15 cellular contexts compared by ENCODE assay signal in genomic region chr14:61380984-61381383, GRCh38. TPM values are rescaled to one million over a fixed set of nuclear protein-coding genes. Genes with fewer than 3 reads are reported as not detected.
A peak's percentile ranks its signal among the peaks of the same experiment; 100 is the strongest.
DNase-seq lines count a peak whose midpoint lies in the region; ATAC-seq and TF ChIP-seq lines count a peak whose summit lies in the region.
"Had no signal": no experiment of that assay in that cellular context is flagged by ENCODE, and none has a peak within 500 bp of the region (broad histone marks: within the 10 kb centered on the region; RNA-seq: fewer than 3 reads in every experiment).

No MANE protein-coding gene starts in this region.

- TF ChIP-seq RAD21 in HCT116 (IDR thresholded peaks at IDR 0.05; ENCODE audit: low read depth), result peak; percentile 30

- H3K36me3 Mint-ChIP-seq in activated T-cell treated with anti-CD3 and anti-CD28 coated beads, Interleukin-2, amount 50 U/mL, for 4 hours (ENCODE audit: insufficient read depth), result peaks cover 52% of the 10 kb centered on the region
- peaks cover 52% of the 10 kb centered on the region for H3K36me3 Mint-ChIP-seq in activated naive CD8-positive, alpha-beta T cell treated with anti-CD3 and anti-CD28 coated beads for 36 hours
- H3K36me3 Mint-ChIP-seq in naive thymus-derived CD4-positive, alpha-beta T cell, result peaks cover 4 to 47% (median 25%) of the 10 kb centered on the region in 5 donors

- no peak overlapping the region for H2AFZ ChIP-seq in HCT116 (ENCODE audit: low read depth, low read length, poor library complexity, severe bottlenecking)

- H3K9me2 ChIP-seq in HCT116 (ENCODE audit: insufficient read depth), result no peaks in the 10 kb centered on the region

- no peaks in the 10 kb centered on the region for H3K79me2 ChIP-seq in HCT116 (ENCODE audit: insufficient read depth, low read length)

- no peak for TF ChIP-seq POLR2A in HCT116 (IDR thresholded peaks at IDR 0.05; ENCODE audit: borderline replicate concordance, extremely low read depth, insufficient read depth, insufficient read length)

- peak overlapping the region; percentile 14 for H3K4me3 Mint-ChIP-seq in activated T-cell treated with anti-CD3 and anti-CD28 coated beads, Interleukin-2, amount 50 U/mL, for 4 hours
- H3K4me3 Mint-ChIP-seq in activated naive CD8-positive, alpha-beta T cell treated with anti-CD3 and anti-CD28 coated beads for 36 hours, result peak overlapping the region; percentile 18
- peak overlapping the region in 9 of 10 donors; percentile 39 to 74 (median 60) for H3K4me3 Mint-ChIP-seq in naive thymus-derived CD4-positive, alpha-beta T cell
- H3K4me3 Mint-ChIP-seq: T-helper 2 cell treated with Interferon-gamma antibody and Interleukin-4, amounts not matched to agents 5 μg/mL and 100 μg/mL, for 36 hours had no signal

- H3K27me3 ChIP-seq in HCT116 (ENCODE audit: insufficient read depth, low read length) (no peaks in the 10 kb centered on the region), upper lobe of right lung (no peaks in the 10 kb centered on the region)
- no peaks in the 10 kb centered on the region for H3K27me3 ChIP-seq in naive thymus-derived CD4-positive, alpha-beta T cell (ENCODE audit: control insufficient read depth in 2 of 2, insufficient read depth in 2 of 2, low read length in 2 of 2)
- H3K27me3 ChIP-seq: left lung, spleen had no signal

- H4K20me1 ChIP-seq in HCT116 (ENCODE audit: insufficient read depth), result no peaks in the 10 kb centered on the region

- H3K9me3 Mint-ChIP-seq in activated T-cell treated with anti-CD3 and anti-CD28 coated beads, Interleukin-2, amount 50 U/mL, for 4 hours, result peaks cover 3% of the 10 kb centered on the region
- H3K9me3 Mint-ChIP-seq in activated naive CD8-positive, alpha-beta T cell treated with anti-CD3 and anti-CD28 coated beads for 36 hours, result peaks cover 4% of the 10 kb centered on the region
- H3K9me3 Mint-ChIP-seq in naive thymus-derived CD4-positive, alpha-beta T cell, result peaks cover 5 to 18% (median 9%) of the 10 kb centered on the region in 11 donors

- H3K27ac ChIP-seq in HCT116 (ENCODE audit: low read depth, low read length) (no peak overlapping the region), upper lobe of right lung (no peak overlapping the region)
- peak overlapping the region; percentile 53 for H3K27ac ChIP-seq in naive thymus-derived CD4-positive, alpha-beta T cell (ENCODE audit: low read depth, low read length)
- H3K27ac ChIP-seq: left lung had no signal

- CTCF ChIA-PET in HCT116 (lab: Charles Lee), result no interaction called here
- CTCF ChIA-PET in naive thymus-derived CD4-positive, alpha-beta T cell (lab: Charles Lee), result interaction anchor here (0.7 to 1.3 kb wide), 2 partner anchors 24 to 71 kb away, joined by 3 to 6 read pairs; no protein-coding TSS in a partner anchor

- BruUV-seq in HCT116 (replicated peaks; lab: Mats Ljungman, UMichigan), result no TSS peak

- peaks cover 0 to 7% of the 10 kb centered on the region in 2 experiments; a peak in 1 of 4 replicates for H3K4me1 ChIP-seq in HCT116 (ENCODE audit: control insufficient read depth in 1 of 2, insufficient read depth in 2 of 2, low read length in 2 of 2)
- H3K4me1 ChIP-seq in naive thymus-derived CD4-positive, alpha-beta T cell (ENCODE audit: control insufficient read depth in 2 of 2, insufficient read depth in 2 of 2, low read length in 2 of 2), result peaks cover 97 to 99% of the 10 kb centered on the region in 2 donors
- H3K4me1 ChIP-seq in upper lobe of right lung, result peaks cover 37% of the 10 kb centered on the region

- H3K4me2 ChIP-seq in HCT116 (ENCODE audit: low read length), result no peak overlapping the region

- H3K4me3 ChIP-seq in HCT116 (replicated peaks in 1 of 2; ENCODE audit: low read depth in 1 of 2, low read length in 2 of 2) (no peak overlapping the region), upper lobe of right lung (no peak overlapping the region)
- no peak overlapping the region for H3K4me3 ChIP-seq in naive thymus-derived CD4-positive, alpha-beta T cell (ENCODE audit: low read length)
- H3K4me3 ChIP-seq: left lung, spleen had no signal

- intact Hi-C loops in HCT116 (cut with micrococcal nuclease), result no loop called here
- intact Hi-C loops in naive thymus-derived CD4-positive, alpha-beta T cell (cut with micrococcal nuclease), result loop anchor here (1.0 to 10.0 kb wide), 2 partner anchors 9 to 54 kb away; no protein-coding TSS in a partner anchor
- intact Hi-C loops in upper lobe of right lung (cut with DNase I), result no loop called here

- no peak for ATAC-seq in activated T-cell treated with anti-CD3 and anti-CD28 coated beads, Interleukin-2, amount 50 U/mL, for 4 hours
- ATAC-seq in HCT116 (peak; percentile 53; the same call in 1 of the 2 replicates), HG02973 (IDR thresholded peaks at IDR 0.05; ENCODE audit: unreplicated experiment) (no peak), HG03442 (IDR thresholded peaks at IDR 0.05; ENCODE audit: unreplicated experiment) (no peak), upper lobe of right lung (no peak)
- peak; percentile 30 for ATAC-seq in naive thymus-derived CD4-positive, alpha-beta T cell

- no peaks in the 10 kb centered on the region for H3K9me3 ChIP-seq in HCT116 (ENCODE audit: control insufficient read depth in 1 of 2, insufficient read depth in 1 of 2, low read depth in 1 of 2, low read length in 2 of 2)
- H3K9me3 ChIP-seq in naive thymus-derived CD4-positive, alpha-beta T cell (ENCODE audit: control insufficient read depth in 2 of 3, low read length in 3 of 3), result no peaks in the 10 kb centered on the region
- no peaks in the 10 kb centered on the region for H3K9me3 ChIP-seq in upper lobe of right lung
- H3K9me3 ChIP-seq: left lung had no signal

- DNase-seq in activated T-cell treated with anti-CD3 and anti-CD28 coated beads, Interleukin-2, amount 50 U/mL, for 4 hours, result no peak
- DNase-seq in activated T-cell treated with anti-CD3 and anti-CD28 coated beads, Interleukin-2, amount 50 U/mL, for 48 hours, result no peak
- no peak for DNase-seq in HCT116 (ENCODE audit: low read depth, low spot score)
- no peak for DNase-seq in activated naive CD8-positive, alpha-beta T cell treated with anti-CD3 and anti-CD28 coated beads for 36 hours
- DNase-seq in naive thymus-derived CD4-positive, alpha-beta T cell, result peak in 3 of 9 donors; percentile 26 to 38 (median 32)
- no peak for DNase-seq in upper lobe of right lung
- DNase-seq: activated gamma-delta T cell treated with Interleukin-2 at 50 U/mL for 16 hours; NCI-H1105 treated with DMSO at 0.1 percent for 48 hours; SHP77 treated with DMSO at 0.1 percent for 48 hours; stimulated activated naive CD4-positive, alpha-beta T cell treated with Interleukin-2 at 50 U/mL for 16 hours had no signal

- H3K36me3 ChIP-seq in HCT116 (ENCODE audit: control insufficient read depth in 1 of 2, insufficient read depth in 2 of 2, low read length in 2 of 2) (no peaks in the 10 kb centered on the region), upper lobe of right lung (no peaks in the 10 kb centered on the region)
- H3K36me3 ChIP-seq in naive thymus-derived CD4-positive, alpha-beta T cell (ENCODE audit: control insufficient read depth in 2 of 3, insufficient read depth in 3 of 3, low read length in 3 of 3), result no peaks in the 10 kb centered on the region
- H3K36me3 ChIP-seq: left lung, spleen had no signal

- H3K27me3 Mint-ChIP-seq in activated T-cell treated with anti-CD3 and anti-CD28 coated beads, Interleukin-2, amount 50 U/mL, for 4 hours (ENCODE audit: low read depth), result no peaks in the 10 kb centered on the region
- no peaks in the 10 kb centered on the region for H3K27me3 Mint-ChIP-seq in activated naive CD8-positive, alpha-beta T cell treated with anti-CD3 and anti-CD28 coated beads for 36 hours
- no peaks in the 10 kb centered on the region for H3K27me3 Mint-ChIP-seq in naive thymus-derived CD4-positive, alpha-beta T cell

- TF ChIP-seq CTCF in HCT116 (IDR thresholded peaks at IDR 0.05 in 2 of 3, conservative IDR thresholded peaks at IDR 0.05 in 1 of 3; ENCODE audit: borderline replicate concordance in 1 of 3, insufficient read depth in 1 of 3, low read depth in 2 of 3, low read length in 2 of 3), result peak in 2 of 3 experiments; percentile 28 to 37; a peak in 1 of 6 replicates
- TF ChIP-seq CTCF in upper lobe of right lung (IDR thresholded peaks at IDR 0.05), result no peak

- H3K9ac ChIP-seq in HCT116 (ENCODE audit: low read length), result no peak overlapping the region

- POLR2A ChIA-PET in HCT116 (lab: Charles Lee), result no interaction called here
- POLR2A ChIA-PET in naive thymus-derived CD4-positive, alpha-beta T cell (lab: Charles Lee), result interaction anchor here (0.6 to 2.8 kb wide), 5 partner anchors 12 to 80 kb away, joined by 3 to 11 read pairs (median 4); no protein-coding TSS in a partner anchor

- RAD21 ChIA-PET in HCT116 (lab: Charles Lee; ENCODE audit: low non-redundant PET in 1 of 2, low total read pairs in 2 of 2, uncharacterized antibody in 2 of 2, unreplicated experiment in 2 of 2), result no interaction called here

- H3K4me1 Mint-ChIP-seq in activated T-cell treated with anti-CD3 and anti-CD28 coated beads, Interleukin-2, amount 50 U/mL, for 4 hours (ENCODE audit: low read depth), result peaks cover 68% of the 10 kb centered on the region
- peaks cover 68% of the 10 kb centered on the region for H3K4me1 Mint-ChIP-seq in activated naive CD8-positive, alpha-beta T cell treated with anti-CD3 and anti-CD28 coated beads for 36 hours
- H3K4me1 Mint-ChIP-seq in naive thymus-derived CD4-positive, alpha-beta T cell, result peaks cover 0 to 61% (median 52%) of the 10 kb centered on the region in 7 donors

- peak overlapping the region; percentile 77 for H3K27ac Mint-ChIP-seq in activated naive CD8-positive, alpha-beta T cell treated with anti-CD3 and anti-CD28 coated beads for 36 hours
- H3K27ac Mint-ChIP-seq in naive thymus-derived CD4-positive, alpha-beta T cell, result peak overlapping the region in 6 of 9 donors; percentile 21 to 93 (median 86)
- H3K27ac Mint-ChIP-seq: T-helper 2 cell treated with Interferon-gamma antibody and Interleukin-4, amounts not matched to agents 5 μg/mL and 100 μg/mL, for 36 hours had no signal

TF ChIP-seq in HCT116, 20 proteins besides CTCF, POLR2A, EP300 and RAD21 (continues in another document):
- TF ChIP-seq EGR1 (IDR thresholded peaks at IDR 0.05; ENCODE audit: low read depth) (no peak), MAX (IDR thresholded peaks at IDR 0.05) (no peak), EZH2 (IDR thresholded peaks at IDR 0.05) (no peak), ELF1 (IDR thresholded peaks at IDR 0.05; ENCODE audit: borderline replicate concordance, low read depth) (no peak), POLR2AphosphoS5 (IDR thresholded peaks at IDR 0.05; ENCODE audit: low read depth, low read length) (no peak), CEBPB (IDR thresholded peaks at IDR 0.05; ENCODE audit: low read depth) (no peak)

RNA-seq across cellular contexts. Expression of gene PRKCH, which starts 59.6 kb away (rescaled TPM):
- 100 to 1,000 TPM; 109 to 141 (median 134) TPM for total RNA-seq in activated T-cell treated with anti-CD3 and anti-CD28 coated beads, Interleukin-2, amount 50 U/mL, for 4 hours
- total RNA-seq in HCT116 (2021; ENCODE audit: unreplicated experiment) (16.6 TPM), upper lobe of right lung (74.4 TPM)
- polyA plus RNA-seq in HCT116 (2012), result 17.4 and 17.7 TPM in 2 replicates
- total RNA-seq in activated naive CD8-positive, alpha-beta T cell treated with anti-CD3 and anti-CD28 coated beads for 36 hours, result 100 to 1,000 TPM; 176 to 177 TPM
- 100 to 1,000 TPM; 224 to 359 (median 320) TPM for total RNA-seq in naive thymus-derived CD4-positive, alpha-beta T cell
- polyA plus RNA-seq in naive thymus-derived CD4-positive, alpha-beta T cell, result 100 to 1,000 TPM; 191 to 285 TPM

Comparison
In these comparisons a context has a peak if more than half of its experiments do, and no peak if none do; other contexts are left out.
1. ATAC-seq: peak in HCT116 (single experiment) and naive thymus-derived CD4-positive, alpha-beta T cell (single experiment); none in activated T-cell treated with anti-CD3 and anti-CD28 coated beads, Interleukin-2, amount 50 U/mL, for 4 hours (0 of 2), HG02973 (single experiment), HG03442 (single experiment) and upper lobe of right lung (single experiment).
2. intact Hi-C loops: an anchor here in naive thymus-derived CD4-positive, alpha-beta T cell (1.0 to 10.0 kb wide); none called in HCT116 and upper lobe of right lung.
3. Peak in every context shown above with its lines, with median percentiles within 50 percentile points of each other: H3K4me3 Mint-ChIP-seq.